Comparison of ENCODE assay signal across 21 cellular contexts in genomic region chr2:43455296-43455695, GRCh38.
DNase-seq lines count a peak whose midpoint lies in the region; ATAC-seq and TF ChIP-seq lines count a peak whose summit lies in the region.
"Had no signal": no experiment of that assay in that cellular context is flagged by ENCODE, and none has a peak within 500 bp of the region (broad histone marks: within the 10 kb centered on the region; RNA-seq: fewer than 3 reads in every experiment).

No MANE protein-coding gene starts in this region.

- peak overlapping the region; percentile 5 for H2AFZ ChIP-seq in neuronal stem cell (ENCODE audit: low read length)

- H3K27me3 Mint-ChIP-seq in natural killer cell treated with Interleukin-12 subunit alpha and Interleukin-12 subunit beta and Interleukin-15 and Interleukin-18, amount 100 ng/mL, for 72 hours: no peaks in the 10 kb centered on the region
- H3K27me3 Mint-ChIP-seq in natural killer cell (ENCODE audit: low read depth in 2 of 2) (no peaks in the 10 kb centered on the region), HFFc6 (ENCODE audit: insufficient read depth) (no peaks in the 10 kb centered on the region)
- H3K27me3 Mint-ChIP-seq in dendritic cell treated with granulocyte-macrophage colony-stimulating factor and Interleukin-4, amounts not matched to agents 40 ng/mL and 50 ng/mL, for 4 days: no peaks in the 10 kb centered on the region
- no peaks in the 10 kb centered on the region for H3K27me3 Mint-ChIP-seq in stimulated activated naive CD8-positive, alpha-beta T cell treated with anti-CD3 and anti-CD28 coated beads, Interleukin-15, amount 100 ng/mL, for 72 hours
- H3K27me3 Mint-ChIP-seq: activated naive CD4-positive, alpha-beta T cell treated with anti-CD3 and anti-CD28 coated beads, Interleukin-2, amount 50 U/mL, for 24 hours; naive B cell had no signal

- no peak overlapping the region for H3K4me2 ChIP-seq in neuronal stem cell (ENCODE audit: insufficient read depth, low read length, poor library complexity, severe bottlenecking)
- H3K4me2 ChIP-seq: SK-N-SH had no signal

- H3K9me3 ChIP-seq in neuronal stem cell (replicated peaks in 1 of 2; ENCODE audit: control insufficient read depth in 2 of 2, insufficient read depth in 1 of 2, low read depth in 1 of 2, low read length in 2 of 2): peaks cover 0 to under 1% of the 10 kb centered on the region in 2 donors
- H3K9me3 ChIP-seq: body of pancreas, pancreas had no signal

- H4K8ac ChIP-seq in neuronal stem cell (ENCODE audit: low read depth, low read length): no peak overlapping the region

- no peak overlapping the region for H3K9ac ChIP-seq in neuronal stem cell (ENCODE audit: low read depth, low read length, poor library complexity)
- H3K9ac ChIP-seq: SK-N-SH had no signal

- H3K27ac Mint-ChIP-seq in natural killer cell treated with Interleukin-12 subunit alpha and Interleukin-12 subunit beta and Interleukin-15 and Interleukin-18, amount 100 ng/mL, for 72 hours: no peak overlapping the region
- H3K27ac Mint-ChIP-seq in natural killer cell (no peak overlapping the region), HFFc6 (no peak overlapping the region)
- peak overlapping the region; percentile 35 for H3K27ac Mint-ChIP-seq in dendritic cell treated with granulocyte-macrophage colony-stimulating factor and Interleukin-4, amounts not matched to agents 40 ng/mL and 50 ng/mL, for 4 days
- no peak overlapping the region for H3K27ac Mint-ChIP-seq in stimulated activated naive CD8-positive, alpha-beta T cell treated with anti-CD3 and anti-CD28 coated beads, Interleukin-15, amount 100 ng/mL, for 72 hours
- H3K27ac Mint-ChIP-seq: activated naive CD4-positive, alpha-beta T cell treated with anti-CD3 and anti-CD28 coated beads, Interleukin-2, amount 50 U/mL, for 24 hours; activated T-cell treated with anti-CD3 and anti-CD28 coated beads, Interleukin-2, amount 50 U/mL, for 72 hours had no signal

- H2BK15ac ChIP-seq in neuronal stem cell (ENCODE audit: low read length): no peak overlapping the region

- H3K9me3 Mint-ChIP-seq in natural killer cell treated with Interleukin-12 subunit alpha and Interleukin-12 subunit beta and Interleukin-15 and Interleukin-18, amount 100 ng/mL, for 72 hours: peaks cover 7% of the 10 kb centered on the region
- H3K9me3 Mint-ChIP-seq in natural killer cell (peaks cover 0 to 4% of the 10 kb centered on the region in 2 donors), HFFc6 (no peaks in the 10 kb centered on the region)
- no peaks in the 10 kb centered on the region for H3K9me3 Mint-ChIP-seq in dendritic cell treated with granulocyte-macrophage colony-stimulating factor and Interleukin-4, amounts not matched to agents 40 ng/mL and 50 ng/mL, for 4 days
- no peaks in the 10 kb centered on the region for H3K9me3 Mint-ChIP-seq in stimulated activated naive CD8-positive, alpha-beta T cell treated with anti-CD3 and anti-CD28 coated beads, Interleukin-15, amount 100 ng/mL, for 72 hours
- H3K9me3 Mint-ChIP-seq: activated naive CD4-positive, alpha-beta T cell treated with anti-CD3 and anti-CD28 coated beads, Interleukin-2, amount 50 U/mL, for 24 hours; activated T-cell treated with anti-CD3 and anti-CD28 coated beads, Interleukin-2, amount 50 U/mL, for 72 hours had no signal

- no peak for DNase-seq in natural killer cell treated with Interleukin-12 subunit alpha and Interleukin-12 subunit beta and Interleukin-15 and Interleukin-18, amount 100 ng/mL, for 72 hours (ENCODE audit: low spot score)
- DNase-seq in natural killer cell: no peak
- no peak for DNase-seq in neuronal stem cell (ENCODE audit: low spot score)
- DNase-seq in NCI-H1417 treated with DMSO at 0.1 percent for 48 hours (lab: John Stamatoyannopoulos, UW): no peak
- DNase-seq in HFFc6: no peak
- no peak for DNase-seq in Kasumi-1 (lab: John Stamatoyannopoulos, UW)
- DNase-seq in stimulated activated naive CD8-positive, alpha-beta T cell treated with anti-CD3 and anti-CD28 coated beads, Interleukin-15, amount 100 ng/mL, for 72 hours: no peak
- DNase-seq: activated CD4-positive, alpha-beta T cell treated with anti-CD3 and anti-CD28 coated beads for 48 hours; activated T-cell treated with anti-CD3 and anti-CD28 coated beads, Interleukin-2, amount 50 U/mL, for 72 hours; body of pancreas; glutamatergic neuron; kidney glomerular epithelial cell; naive B cell; NCI-H1417; NCI-H510A treated with DMSO at 0.1 percent for 48 hours; pancreas; right cardiac atrium; SK-N-SH; T-helper 2 cell had no signal

- no peaks in the 10 kb centered on the region for H3K79me1 ChIP-seq in neuronal stem cell (ENCODE audit: low read depth, low read length)

- ATAC-seq in natural killer cell treated with Interleukin-12 subunit alpha and Interleukin-12 subunit beta and Interleukin-15 and Interleukin-18, amount 100 ng/mL, for 72 hours: no peak
- ATAC-seq in natural killer cell: no peak
- no peak for ATAC-seq in stimulated activated naive CD8-positive, alpha-beta T cell treated with anti-CD3 and anti-CD28 coated beads, Interleukin-15, amount 100 ng/mL, for 72 hours
- ATAC-seq: activated T-cell treated with anti-CD3 and anti-CD28 coated beads, Interleukin-2, amount 50 U/mL, for 72 hours; body of pancreas; right cardiac atrium had no signal

- no peak overlapping the region for H3K27ac ChIP-seq in neuronal stem cell (replicated peaks; ENCODE audit: low read length)

- H3K14ac ChIP-seq in neuronal stem cell (ENCODE audit: low read length): no peak overlapping the region

- no peak overlapping the region for H2BK12ac ChIP-seq in neuronal stem cell (ENCODE audit: low read length)

- no peak overlapping the region for H2AK5ac ChIP-seq in neuronal stem cell (ENCODE audit: low read depth, low read length)

- no peaks in the 10 kb centered on the region for H3K27me3 ChIP-seq in neuronal stem cell (ENCODE audit: control insufficient read depth in 3 of 3, insufficient read depth in 3 of 3, low read depth in 1 of 3, low read length in 3 of 3)
- H3K27me3 ChIP-seq: body of pancreas, pancreas had no signal

- H3K4ac ChIP-seq in neuronal stem cell (ENCODE audit: low read length): no peak overlapping the region

- no peak overlapping the region for H3K4me3 ChIP-seq in neuronal stem cell (ENCODE audit: low read length in 2 of 2)
- H3K4me3 ChIP-seq: body of pancreas, pancreas had no signal

- TF ChIP-seq CTCF in natural killer cell (IDR thresholded peaks at IDR 0.05) (no peak), HFFc6 (IDR thresholded peaks at IDR 0.05) (no peak)

- H3K36me3 Mint-ChIP-seq in natural killer cell treated with Interleukin-12 subunit alpha and Interleukin-12 subunit beta and Interleukin-15 and Interleukin-18, amount 100 ng/mL, for 72 hours: peaks cover 14% of the 10 kb centered on the region
- H3K36me3 Mint-ChIP-seq in natural killer cell (peaks cover 5% of the 10 kb centered on the region), HFFc6 (ENCODE audit: low read depth) (peaks cover 5% of the 10 kb centered on the region; the same call in 1 of the 2 replicates)
- peaks cover 5% of the 10 kb centered on the region for H3K36me3 Mint-ChIP-seq in dendritic cell treated with granulocyte-macrophage colony-stimulating factor and Interleukin-4, amounts not matched to agents 40 ng/mL and 50 ng/mL, for 4 days (ENCODE audit: low read depth)

- H4K91ac ChIP-seq in neuronal stem cell (ENCODE audit: low read depth, low read length, poor library complexity): no peak overlapping the region

- H3K4me1 ChIP-seq in neuronal stem cell (ENCODE audit: control insufficient read depth in 2 of 2, insufficient read depth in 1 of 2, low read depth in 1 of 2, low read length in 2 of 2): peaks cover 0 to 23% of the 10 kb centered on the region in 2 donors
- H3K4me1 ChIP-seq: body of pancreas had no signal

- WGBS in neuronal stem cell (ENCODE audit: extremely low coverage in 2 of 2, insufficient read length in 2 of 2, insufficient replicate concordance in 1 of 2), 2 donors: 100% methylated on average over 2 of the region's 5 CpGs; no CpG with 5 or more reads in 1 of the 2 donors

- peak overlapping the region; percentile 11 for H3K4me3 Mint-ChIP-seq in natural killer cell treated with Interleukin-12 subunit alpha and Interleukin-12 subunit beta and Interleukin-15 and Interleukin-18, amount 100 ng/mL, for 72 hours
- no peak overlapping the region for H3K4me3 Mint-ChIP-seq in natural killer cell
- no peak overlapping the region for H3K4me3 Mint-ChIP-seq in dendritic cell treated with granulocyte-macrophage colony-stimulating factor and Interleukin-4, amounts not matched to agents 40 ng/mL and 50 ng/mL, for 4 days
- H3K4me3 Mint-ChIP-seq in HFFc6: no peak overlapping the region
- H3K4me3 Mint-ChIP-seq in stimulated activated naive CD8-positive, alpha-beta T cell treated with anti-CD3 and anti-CD28 coated beads, Interleukin-15, amount 100 ng/mL, for 72 hours: no peak overlapping the region
- H3K4me3 Mint-ChIP-seq: activated naive CD4-positive, alpha-beta T cell treated with anti-CD3 and anti-CD28 coated beads, Interleukin-2, amount 50 U/mL, for 24 hours; activated T-cell treated with anti-CD3 and anti-CD28 coated beads, Interleukin-2, amount 50 U/mL, for 72 hours; naive B cell had no signal

- no peak overlapping the region for H3K23ac ChIP-seq in neuronal stem cell (ENCODE audit: low read depth, low read length, poor library complexity)

- no peak overlapping the region for H2BK120ac ChIP-seq in neuronal stem cell (ENCODE audit: low read depth, low read length)

- H3K36me3 ChIP-seq in neuronal stem cell (replicated peaks in 1 of 2; ENCODE audit: control insufficient read depth in 2 of 2, insufficient read depth in 2 of 2, low read length in 2 of 2): peaks cover 0 to 2% of the 10 kb centered on the region in 2 donors
- H3K36me3 ChIP-seq: pancreas had no signal

- H3K18ac ChIP-seq in neuronal stem cell (ENCODE audit: low read length): no peak overlapping the region

- intact Hi-C loops in natural killer cell (cut with micrococcal nuclease): no loop called here
- intact Hi-C loops in dendritic cell treated with granulocyte-macrophage colony-stimulating factor and Interleukin-4, amounts not matched to agents 40 ng/mL and 50 ng/mL, for 4 days (cut with micrococcal nuclease): loop anchor here (5.0 kb wide), 1 partner anchor 48 kb away; no protein-coding TSS in a partner anchor

- no peak overlapping the region for H2BK5ac ChIP-seq in neuronal stem cell (ENCODE audit: low read length)

- peaks cover 19 to 28% of the 10 kb centered on the region in 2 donors for H3K4me1 Mint-ChIP-seq in natural killer cell treated with Interleukin-12 subunit alpha and Interleukin-12 subunit beta and Interleukin-15 and Interleukin-18, amount 100 ng/mL, for 72 hours (ENCODE audit: low read depth in 2 of 2)
- peaks cover 19 to 28% of the 10 kb centered on the region in 2 donors for H3K4me1 Mint-ChIP-seq in natural killer cell
- H3K4me1 Mint-ChIP-seq in dendritic cell treated with granulocyte-macrophage colony-stimulating factor and Interleukin-4, amounts not matched to agents 40 ng/mL and 50 ng/mL, for 4 days (ENCODE audit: low read depth): peaks cover 61% of the 10 kb centered on the region
- H3K4me1 Mint-ChIP-seq in HFFc6 (ENCODE audit: low read depth): peaks cover 77% of the 10 kb centered on the region
- H3K4me1 Mint-ChIP-seq in stimulated activated naive CD8-positive, alpha-beta T cell treated with anti-CD3 and anti-CD28 coated beads, Interleukin-15, amount 100 ng/mL, for 72 hours: peaks cover 10% of the 10 kb centered on the region
